In genomic region chr15:75058127-75058905, GRCh38 we compare ENCODE assay signal across 15 cellular contexts. TPM values are rescaled to one million over a fixed set of nuclear protein-coding genes. Genes with fewer than 3 reads are reported as not detected.
DNase-seq lines count a peak whose midpoint lies in the region; ATAC-seq and TF ChIP-seq lines count a peak whose summit lies in the region.
"Had no signal": no experiment of that assay in that cellular context is flagged by ENCODE, and none has a peak within 500 bp of the region (broad histone marks: within the 10 kb centered on the region; RNA-seq: fewer than 3 reads in every experiment).

No MANE protein-coding gene starts in this region.

- ATAC-seq in heart right ventricle (no peak), Right ventricle myocardium inferior (no peak), HG02870 (IDR thresholded peaks at IDR 0.05; ENCODE audit: unreplicated experiment) (no peak), HG03439 (IDR thresholded peaks at IDR 0.05; ENCODE audit: unreplicated experiment) (no peak)

- no peaks in the 10 kb centered on the region for H3K9me3 ChIP-seq in heart right ventricle
- H3K9me3 ChIP-seq: ovary, Peyer's patch had no signal

- intact Hi-C loops in heart right ventricle (cut with DNase I) (no loop called here), Right ventricle myocardium inferior (cut with DNase I) (no loop called here)

- TF ChIP-seq CTCF in heart right ventricle (IDR thresholded peaks at IDR 0.05) = no peak

- H3K36me3 ChIP-seq in heart right ventricle = no peaks in the 10 kb centered on the region
- H3K36me3 ChIP-seq: ovary, Peyer's patch had no signal

- H3K27me3 ChIP-seq in heart right ventricle = no peaks in the 10 kb centered on the region
- H3K27me3 ChIP-seq: ovary, Peyer's patch had no signal

- no peak overlapping the region for H3K4me3 ChIP-seq in heart right ventricle
- H3K4me3 ChIP-seq: ovary, Peyer's patch had no signal

- no peak for DNase-seq in heart right ventricle
- DNase-seq in Right ventricle myocardium inferior (ENCODE audit: missing footprints) = no peak
- DNase-seq in RPMI8226 = peak; percentile 1
- DNase-seq in iris pigment epithelial cell (ENCODE audit: low read depth) = peak; percentile 32
- DNase-seq in HuH-7 (ENCODE audit: low spot score) = no peak
- no peak for DNase-seq in COR-L47 (lab: John Stamatoyannopoulos, UW)
- DNase-seq: activated CD4-positive, alpha-beta T cell treated with anti-CD3 and anti-CD28 coated beads, Interleukin-2, amount 50 U/mL, for 4 hours; activated naive CD4-positive, alpha-beta T cell; effector memory CD4-positive, alpha-beta T cell; NCI-H1436 treated with DMSO at 0.1 percent for 48 hours; NCI-H510A had no signal

- H3K4me1 ChIP-seq in heart right ventricle = peaks cover under 1 to 54% (median 23%) of the 10 kb centered on the region in 9 donors
- H3K4me1 ChIP-seq: Peyer's patch had no signal

- H3K27ac ChIP-seq in heart right ventricle = peak overlapping the region in 7 of 10 donors; percentile 2 to 67 (median 37)
- H3K27ac ChIP-seq: ovary, Peyer's patch had no signal

- WGBS in heart right ventricle, 2 donors = 91 to 96% methylated on average over 4 of the region's 4 CpGs

RNA-seq across cellular contexts. Expression of gene PPCDC, which starts 34.9 kb away (rescaled TPM):
- total RNA-seq in heart right ventricle = 10 to 100 TPM in 1 of 10 donors, 1 to 10 TPM in 9; 3.6 to 11.0 (median 5.8) TPM
- 10 to 100 TPM in 1 of 2 donors, 1 to 10 TPM in 1; 9.9 to 14.6 TPM for polyA plus RNA-seq in heart right ventricle
- 5.2 TPM for total RNA-seq in Right ventricle myocardium inferior

Comparison
In these comparisons a context has a peak if more than half of its experiments do, and no peak if none do; other contexts are left out.
1. DNase-seq: peak in RPMI8226 (single experiment) and iris pigment epithelial cell (single experiment); none in heart right ventricle (0 of 2), Right ventricle myocardium inferior (single experiment), HuH-7 (single experiment) and COR-L47 (single experiment).